21 cellular contexts compared by ENCODE assay signal in genomic region chr5:56167522-56167921, GRCh38.
DNase-seq lines count a peak whose midpoint lies in the region; ATAC-seq and TF ChIP-seq lines count a peak whose summit lies in the region.
"Had no signal": no experiment of that assay in that cellular context is flagged by ENCODE, and none has a peak within 500 bp of the region (broad histone marks: within the 10 kb centered on the region; RNA-seq: fewer than 3 reads in every experiment).

No MANE protein-coding gene starts in this region.

- no peaks in the 10 kb centered on the region for H3K9me3 Mint-ChIP-seq in activated naive CD4-positive, alpha-beta T cell treated with anti-CD3 and anti-CD28 coated beads, Interleukin-2, amount 10 ng/mL, durations not matched to agents 7 days and 5 days
- H3K9me3 Mint-ChIP-seq in dendritic cell treated with granulocyte-macrophage colony-stimulating factor and Interleukin-4, amounts not matched to agents 40 ng/mL and 50 ng/mL, for 4 days, result peaks cover 8% of the 10 kb centered on the region

- intact Hi-C loops in dendritic cell treated with granulocyte-macrophage colony-stimulating factor and Interleukin-4, amounts not matched to agents 40 ng/mL and 50 ng/mL, for 4 days (cut with micrococcal nuclease), result loop anchor here (10.0 kb wide), 1 partner anchor 173 kb away; the partner anchor contains the start of gene IL6ST
- intact Hi-C loops in upper lobe of right lung (cut with DNase I) (no loop called here), left cardiac atrium (cut with DNase I) (no loop called here)

- CTCF ChIA-PET in activated naive CD4-positive, alpha-beta T cell treated with anti-CD3 and anti-CD28 coated beads, Interleukin-2, amount 10 ng/mL, durations not matched to agents 7 days and 5 days (lab: Charles Lee), result no interaction called here

- H3K27ac Mint-ChIP-seq in activated naive CD4-positive, alpha-beta T cell treated with anti-CD3 and anti-CD28 coated beads, Interleukin-2, amount 10 ng/mL, durations not matched to agents 7 days and 5 days, result peak overlapping the region; percentile 29
- peak overlapping the region; percentile 37 for H3K27ac Mint-ChIP-seq in dendritic cell treated with granulocyte-macrophage colony-stimulating factor and Interleukin-4, amounts not matched to agents 40 ng/mL and 50 ng/mL, for 4 days

- no peak overlapping the region for H3K27ac ChIP-seq in OCI-LY3 (ENCODE audit: low read length)
- H3K27ac ChIP-seq in upper lobe of right lung, result no peak overlapping the region
- H3K27ac ChIP-seq: ascending aorta, gastrocnemius medialis, pancreas, VCaP had no signal

- H3K27me3 ChIP-seq in OCI-LY3 (ENCODE audit: low read depth, low read length) (no peaks in the 10 kb centered on the region), upper lobe of right lung (no peaks in the 10 kb centered on the region)
- H3K27me3 ChIP-seq: ascending aorta, gastrocnemius medialis, pancreas had no signal

- peak overlapping the region; percentile 62 for H3K4me2 ChIP-seq in OCI-LY3 (ENCODE audit: low read length)

- no peaks in the 10 kb centered on the region for H3K79me2 ChIP-seq in OCI-LY3 (ENCODE audit: low read length)

- H3K36me3 ChIP-seq in OCI-LY3 (replicated peaks; ENCODE audit: low read depth, low read length) (no peaks in the 10 kb centered on the region), upper lobe of right lung (no peaks in the 10 kb centered on the region)
- H3K36me3 ChIP-seq: ascending aorta, gastrocnemius medialis, pancreas had no signal

- H3K4me3 ChIP-seq in OCI-LY3 (ENCODE audit: low read length) (peak overlapping the region; percentile 74), upper lobe of right lung (no peak overlapping the region)
- H3K4me3 ChIP-seq: ascending aorta, gastrocnemius medialis, pancreas had no signal

- H3K36me3 Mint-ChIP-seq in activated naive CD4-positive, alpha-beta T cell treated with anti-CD3 and anti-CD28 coated beads, Interleukin-2, amount 10 ng/mL, durations not matched to agents 7 days and 5 days, result no peaks in the 10 kb centered on the region
- no peaks in the 10 kb centered on the region for H3K36me3 Mint-ChIP-seq in dendritic cell treated with granulocyte-macrophage colony-stimulating factor and Interleukin-4, amounts not matched to agents 40 ng/mL and 50 ng/mL, for 4 days (ENCODE audit: low read depth)

- no peak overlapping the region for H3K9ac ChIP-seq in OCI-LY3 (ENCODE audit: low read length)

- no peaks in the 10 kb centered on the region for H4K20me1 ChIP-seq in OCI-LY3 (ENCODE audit: insufficient read depth, low read length)

- TF ChIP-seq CTCF in OCI-LY3 (IDR thresholded peaks at IDR 0.05; ENCODE audit: low read depth, low read length) (no peak), upper lobe of right lung (IDR thresholded peaks at IDR 0.05) (no peak)

- no peak overlapping the region for H2AFZ ChIP-seq in OCI-LY3 (ENCODE audit: low read depth, low read length)

- no peaks in the 10 kb centered on the region for H3K27me3 Mint-ChIP-seq in activated naive CD4-positive, alpha-beta T cell treated with anti-CD3 and anti-CD28 coated beads, Interleukin-2, amount 10 ng/mL, durations not matched to agents 7 days and 5 days
- no peaks in the 10 kb centered on the region for H3K27me3 Mint-ChIP-seq in dendritic cell treated with granulocyte-macrophage colony-stimulating factor and Interleukin-4, amounts not matched to agents 40 ng/mL and 50 ng/mL, for 4 days

- H3K4me1 ChIP-seq in OCI-LY3 (ENCODE audit: low read length) (peaks cover 24% of the 10 kb centered on the region), upper lobe of right lung (peaks cover 25% of the 10 kb centered on the region)

- peak; percentile 45 for ATAC-seq in upper lobe of right lung
- ATAC-seq in HG03342 (IDR thresholded peaks at IDR 0.05; ENCODE audit: unreplicated experiment), result no peak
- ATAC-seq in left cardiac atrium, result no peak
- ATAC-seq: gastrocnemius medialis, sciatic nerve had no signal

- no peak for DNase-seq in activated naive CD4-positive, alpha-beta T cell treated with anti-CD3 and anti-CD28 coated beads, Interleukin-2, amount 10 ng/mL, durations not matched to agents 7 days and 5 days
- no peak for DNase-seq in activated naive CD4-positive, alpha-beta T cell (lab: John Stamatoyannopoulos, UW)
- DNase-seq in upper lobe of right lung, result no peak
- no peak for DNase-seq in stimulated activated CD4-positive, alpha-beta T cell treated with anti-CD3 and anti-CD28 coated beads, Interleukin-2, amount 100 ng/mL, for 24 hours
- DNase-seq in left cardiac atrium, result no peak
- DNase-seq: activated gamma-delta T cell, Calu3, gastrocnemius medialis, GF-D8, KBM-7, NCI-H1105 treated with DMSO at 0.1 percent for 48 hours, NCI-H2171, NCI-H774, pancreas, substantia nigra had no signal

- no peak overlapping the region for H3K4me3 Mint-ChIP-seq in activated naive CD4-positive, alpha-beta T cell treated with anti-CD3 and anti-CD28 coated beads, Interleukin-2, amount 10 ng/mL, durations not matched to agents 7 days and 5 days
- H3K4me3 Mint-ChIP-seq in dendritic cell treated with granulocyte-macrophage colony-stimulating factor and Interleukin-4, amounts not matched to agents 40 ng/mL and 50 ng/mL, for 4 days, result no peak overlapping the region

- H3K9me3 ChIP-seq in OCI-LY3 (ENCODE audit: insufficient read depth, low read length) (no peaks in the 10 kb centered on the region), upper lobe of right lung (no peaks in the 10 kb centered on the region)
- H3K9me3 ChIP-seq: ascending aorta, gastrocnemius medialis, pancreas had no signal

- peaks cover 60% of the 10 kb centered on the region for H3K4me1 Mint-ChIP-seq in activated naive CD4-positive, alpha-beta T cell treated with anti-CD3 and anti-CD28 coated beads, Interleukin-2, amount 10 ng/mL, durations not matched to agents 7 days and 5 days
- peaks cover 59% of the 10 kb centered on the region for H3K4me1 Mint-ChIP-seq in dendritic cell treated with granulocyte-macrophage colony-stimulating factor and Interleukin-4, amounts not matched to agents 40 ng/mL and 50 ng/mL, for 4 days (ENCODE audit: low read depth)
